1 cellular context compared by ENCODE assay signal in the genomic region with DNA sequence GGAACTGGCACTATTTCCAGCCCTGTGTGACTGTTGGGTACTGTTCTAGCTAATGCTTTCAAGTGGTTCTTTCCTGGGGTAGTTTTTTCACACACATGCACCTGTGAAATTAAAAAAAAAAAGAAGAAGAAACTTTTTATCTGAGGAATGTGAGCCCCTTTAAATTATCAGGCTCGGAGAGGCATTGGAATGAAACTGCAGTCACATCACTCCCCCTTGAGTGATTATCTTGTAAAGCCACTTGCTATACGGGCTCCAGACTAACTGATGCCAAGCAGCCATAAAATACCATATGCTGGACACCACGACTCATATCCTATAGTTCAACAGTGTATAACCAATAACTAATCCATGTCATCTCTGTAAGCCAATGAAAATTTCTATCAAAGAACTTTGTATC. TPM values are rescaled to one million over a fixed set of nuclear protein-coding genes. Genes with fewer than 3 reads are reported as not detected.
"Had no signal": no experiment of that assay in that cellular context is flagged by ENCODE, and none has a peak within 500 bp of the region (broad histone marks: within the 10 kb centered on the region; RNA-seq: fewer than 3 reads in every experiment).

No MANE protein-coding gene starts in this region.

RNA-seq across cellular contexts. Expression of a gene that starts 5.4 kb away (rescaled TPM):
- total RNA-seq: suprapubic skin had no signal
